ENCODE assay signal across 2 cellular contexts in genomic region chr7:55838595-55838994, GRCh38.
TF ChIP-seq lines count a peak whose summit lies in the region.

No MANE protein-coding gene starts in this region.

TF ChIP-seq in HepG2, 621 proteins besides CTCF, POLR2A, EP300 and RAD21:
- TF ChIP-seq ZC3H4 (CRISPR knock-in tag; IDR thresholded peaks at IDR 0.05; ENCODE audit: borderline replicate concordance) (no peak), ZNF891 (CRISPR knock-in tag; IDR thresholded peaks at IDR 0.05) (no peak), ZNF557 (CRISPR knock-in tag; IDR thresholded peaks at IDR 0.05) (no peak), ZNF121 (CRISPR knock-in tag; IDR thresholded peaks at IDR 0.05) (0 out of 2 replicates have a peak, but pooled peaks have one; percentile 71), ELF3 (CRISPR knock-in tag; IDR thresholded peaks at IDR 0.05) (no peak), ZBTB43 (CRISPR knock-in tag; conservative IDR thresholded peaks at IDR 0.05) (no peak), HNRNPL (IDR thresholded peaks at IDR 0.05; ENCODE audit: low read depth, low read length) (no peak), ZHX2 (IDR thresholded peaks at IDR 0.05; ENCODE audit: low read depth) (no peak), ZHX2 (CRISPR knock-in tag; IDR thresholded peaks at IDR 0.05; ENCODE audit: borderline replicate concordance) (no peak)
TF ChIP-seq in HepG2: peak in this region for 1.

TF ChIP-seq in SK-N-SH, 30 proteins besides CTCF, POLR2A, EP300 and RAD21:
- no peak for TF ChIP-seq USF2 (IDR thresholded peaks at IDR 0.05; ENCODE audit: borderline replicate concordance, low read depth, low read length)
- TF ChIP-seq, protein P1, sequence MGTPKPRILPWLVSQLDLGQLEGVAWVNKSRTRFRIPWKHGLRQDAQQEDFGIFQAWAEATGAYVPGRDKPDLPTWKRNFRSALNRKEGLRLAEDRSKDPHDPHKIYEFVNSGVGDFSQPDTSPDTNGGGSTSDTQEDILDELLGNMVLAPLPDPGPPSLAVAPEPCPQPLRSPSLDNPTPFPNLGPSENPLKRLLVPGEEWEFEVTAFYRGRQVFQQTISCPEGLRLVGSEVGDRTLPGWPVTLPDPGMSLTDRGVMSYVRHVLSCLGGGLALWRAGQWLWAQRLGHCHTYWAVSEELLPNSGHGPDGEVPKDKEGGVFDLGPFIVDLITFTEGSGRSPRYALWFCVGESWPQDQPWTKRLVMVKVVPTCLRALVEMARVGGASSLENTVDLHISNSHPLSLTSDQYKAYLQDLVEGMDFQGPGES (IDR thresholded peaks at IDR 0.05; ENCODE audit: low read depth, low read length): no peak
- no peak for TF ChIP-seq YY1 (IDR thresholded peaks at IDR 0.05; ENCODE audit: low read depth)
- TF ChIP-seq ELF1 (IDR thresholded peaks at IDR 0.05): no peak
- TF ChIP-seq, protein P2, sequence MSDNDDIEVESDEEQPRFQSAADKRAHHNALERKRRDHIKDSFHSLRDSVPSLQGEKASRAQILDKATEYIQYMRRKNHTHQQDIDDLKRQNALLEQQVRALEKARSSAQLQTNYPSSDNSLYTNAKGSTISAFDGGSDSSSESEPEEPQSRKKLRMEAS (IDR thresholded peaks at IDR 0.05; ENCODE audit: low read depth): no peak
- no peak for TF ChIP-seq FOXJ3 (CRISPR knock-in tag; IDR thresholded peaks at IDR 0.05)
- no peak for TF ChIP-seq FOXM1 (IDR thresholded peaks at IDR 0.05; ENCODE audit: low read depth)
- no peak for TF ChIP-seq CHD2 (IDR thresholded peaks at IDR 0.05; ENCODE audit: low read length, partially characterized antibody)
- TF ChIP-seq FOSL2 (IDR thresholded peaks at IDR 0.05; ENCODE audit: borderline replicate concordance, low read depth): no peak
- no peak for TF ChIP-seq SIN3A (IDR thresholded peaks at IDR 0.05; ENCODE audit: borderline replicate concordance, low read depth, low read length)
- no peak for TF ChIP-seq MEF2A (IDR thresholded peaks at IDR 0.05; ENCODE audit: borderline replicate concordance, low read depth)
- no peak for TF ChIP-seq RCOR1 (IDR thresholded peaks at IDR 0.05; ENCODE audit: low read length)
- no peak for TF ChIP-seq POLR2AphosphoS5 (IDR thresholded peaks at IDR 0.05; ENCODE audit: low read depth, low read length)
- no peak for TF ChIP-seq RFX5 (IDR thresholded peaks at IDR 0.05; ENCODE audit: low read length)
- TF ChIP-seq ZBTB33 (IDR thresholded peaks at IDR 0.05; ENCODE audit: borderline replicate concordance, low read depth): no peak
- TF ChIP-seq TAF1 (IDR thresholded peaks at IDR 0.05; ENCODE audit: borderline replicate concordance, low read depth, low read length): no peak
- TF ChIP-seq, protein P3, sequence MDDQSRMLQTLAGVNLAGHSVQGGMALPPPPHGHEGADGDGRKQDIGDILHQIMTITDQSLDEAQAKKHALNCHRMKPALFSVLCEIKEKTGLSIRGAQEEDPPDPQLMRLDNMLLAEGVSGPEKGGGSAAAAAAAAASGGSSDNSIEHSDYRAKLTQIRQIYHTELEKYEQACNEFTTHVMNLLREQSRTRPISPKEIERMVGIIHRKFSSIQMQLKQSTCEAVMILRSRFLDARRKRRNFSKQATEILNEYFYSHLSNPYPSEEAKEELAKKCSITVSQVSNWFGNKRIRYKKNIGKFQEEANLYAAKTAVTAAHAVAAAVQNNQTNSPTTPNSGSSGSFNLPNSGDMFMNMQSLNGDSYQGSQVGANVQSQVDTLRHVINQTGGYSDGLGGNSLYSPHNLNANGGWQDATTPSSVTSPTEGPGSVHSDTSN (IDR thresholded peaks at IDR 0.05): no peak
